In the genomic region with DNA sequence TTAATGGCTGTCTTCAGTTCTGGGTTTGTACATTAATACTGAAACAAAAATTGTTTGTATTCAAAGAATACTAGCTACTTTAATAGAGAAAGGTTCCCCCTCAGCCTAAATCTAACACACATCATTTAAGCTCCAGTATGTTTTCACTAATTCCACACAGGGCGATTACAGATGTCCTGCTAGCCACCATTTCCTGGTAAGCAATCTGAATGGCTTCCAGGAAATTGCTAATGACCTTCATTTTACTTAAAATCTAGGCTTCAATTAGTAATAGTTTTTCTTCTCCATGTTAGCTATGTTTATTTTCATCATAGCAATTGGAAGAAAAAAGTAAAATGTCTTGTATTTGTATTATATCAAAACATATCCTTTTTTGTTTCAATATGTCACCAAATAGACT, we compare ENCODE assay signal across 31 cellular contexts.
"Had no signal": no experiment of that assay in that cellular context is flagged by ENCODE, and none has a peak within 500 bp of the region (broad histone marks: within the 10 kb centered on the region; RNA-seq: fewer than 3 reads in every experiment).

No MANE protein-coding gene starts in this region.

- H3K4me3 ChIP-seq: body of pancreas, breast epithelium, Peyer's patch had no signal

- H3K9me3 Mint-ChIP-seq: activated CD4-positive, alpha-beta T cell treated with anti-CD3 and anti-CD28 coated beads, Interleukin-2, amount 10 ng/mL, durations not matched to agents 24 days and 14 days; activated T-cell treated with anti-CD3 and anti-CD28 coated beads, Interleukin-2, amount 50 U/mL, for 24 hours; activated T-helper 2 cell treated with anti-CD3 and anti-CD28 coated beads, Interferon-gamma antibody, Interleukin-2, Interleukin-4, amounts not matched to agents 10 μg/mL and 5 μg/mL and 100 μg/mL, durations not matched to agents 14 hours and 24 hours and 36 hours had no signal

- ATAC-seq: activated CD8-positive, alpha-beta T cell treated with anti-CD3 and anti-CD28 coated beads for 36 hours; body of pancreas; PC-3; Right ventricle myocardium inferior had no signal

- FAIRE-seq: astrocyte had no signal

- H3K36me3 ChIP-seq: breast epithelium, Peyer's patch, WERI-Rb-1 had no signal

- H3K27me3 ChIP-seq: body of pancreas, breast epithelium, Peyer's patch had no signal

- H3K27ac ChIP-seq: body of pancreas, breast epithelium, Peyer's patch, RWPE1, WERI-Rb-1 had no signal

- H3K4me3 Mint-ChIP-seq: activated CD4-positive, alpha-beta T cell treated with anti-CD3 and anti-CD28 coated beads, Interleukin-2, amount 10 ng/mL, durations not matched to agents 24 days and 14 days; activated CD8-positive, alpha-beta T cell treated with anti-CD3 and anti-CD28 coated beads for 36 hours; activated naive CD4-positive, alpha-beta T cell treated with anti-CD3 and anti-CD28 coated beads, Interleukin-2, amount 50 U/mL, for 24 hours; activated naive CD8-positive, alpha-beta T cell treated with anti-CD3 and anti-CD28 coated beads, Interleukin-2, amount 10 ng/mL, durations not matched to agents 7 days and 5 days; activated T-cell treated with anti-CD3 and anti-CD28 coated beads, Interleukin-2, amount 50 U/mL, for 24 hours had no signal

- H3K4me1 ChIP-seq: breast epithelium had no signal

- H3K9me3 ChIP-seq: body of pancreas, breast epithelium, Peyer's patch had no signal

- H3K27me3 Mint-ChIP-seq: activated CD4-positive, alpha-beta T cell treated with anti-CD3 and anti-CD28 coated beads, Interleukin-2, amount 10 ng/mL, durations not matched to agents 24 days and 14 days; activated CD8-positive, alpha-beta T cell treated with anti-CD3 and anti-CD28 coated beads for 36 hours; activated naive CD4-positive, alpha-beta T cell treated with anti-CD3 and anti-CD28 coated beads, Interleukin-2, amount 50 U/mL, for 24 hours; activated naive CD8-positive, alpha-beta T cell treated with anti-CD3 and anti-CD28 coated beads, Interleukin-2, amount 10 ng/mL, durations not matched to agents 7 days and 5 days; activated T-cell treated with anti-CD3 and anti-CD28 coated beads, Interleukin-2, amount 50 U/mL, for 24 hours had no signal

- H3K27ac Mint-ChIP-seq: activated CD4-positive, alpha-beta T cell treated with anti-CD3 and anti-CD28 coated beads, Interleukin-2, amount 10 ng/mL, durations not matched to agents 24 days and 14 days; activated CD8-positive, alpha-beta T cell treated with anti-CD3 and anti-CD28 coated beads for 36 hours; activated naive CD4-positive, alpha-beta T cell treated with anti-CD3 and anti-CD28 coated beads, Interleukin-2, amount 50 U/mL, for 24 hours; activated naive CD8-positive, alpha-beta T cell treated with anti-CD3 and anti-CD28 coated beads, Interleukin-2, amount 10 ng/mL, durations not matched to agents 7 days and 5 days; activated T-cell treated with anti-CD3 and anti-CD28 coated beads, Interleukin-2, amount 50 U/mL, for 24 hours; activated T-helper 2 cell treated with anti-CD3 and anti-CD28 coated beads, Interferon-gamma antibody, Interleukin-2, Interleukin-4, amounts not matched to agents 10 μg/mL and 5 μg/mL and 100 μg/mL, durations not matched to agents 14 hours and 24 hours and 36 hours had no signal

- DNase-seq: activated CD4-positive, alpha-beta T cell treated with anti-CD3 and anti-CD28 coated beads, Interleukin-2, amount 10 ng/mL, durations not matched to agents 24 days and 14 days; activated CD4-positive, alpha-beta T cell treated with anti-CD3 and anti-CD28 coated beads, Interleukin-2, amount 50 U/mL, for 4 hours; activated CD8-positive, alpha-beta T cell treated with anti-CD3 and anti-CD28 coated beads for 36 hours; activated gamma-delta T cell; activated naive CD4-positive, alpha-beta T cell treated with Interleukin-2 at 50 U/mL for 16 hours; activated naive CD8-positive, alpha-beta T cell treated with anti-CD3 and anti-CD28 coated beads, Interleukin-2, amount 10 ng/mL, durations not matched to agents 7 days and 5 days; activated T-cell treated with anti-CD3 and anti-CD28 coated beads, Interleukin-2, amount 50 U/mL, for 24 hours; body of pancreas; NCI-H1105; NCI-H1417 treated with DMSO at 0.1 percent for 48 hours; NCI-H187 treated with DMSO at 0.1 percent for 48 hours; NCI-H2081; NCI-H2171 treated with DMSO at 0.1 percent for 48 hours; NCI-H2227 treated with DMSO at 0.1 percent for 48 hours; NCI-H446; NCI-H510A treated with DMSO at 0.1 percent for 48 hours; NK-92 treated with Interleukin-12 subunit alpha and Interleukin-12 subunit beta, amount 100 ng/mL, for 24 hours; PC-3; Peyer's patch; SIG-M5; SW 1271; T-helper 1 cell; T-helper 2 cell; T-helper 9 cell; WERI-Rb-1 had no signal

- H3K4me1 Mint-ChIP-seq: activated CD4-positive, alpha-beta T cell treated with anti-CD3 and anti-CD28 coated beads, Interleukin-2, amount 10 ng/mL, durations not matched to agents 24 days and 14 days; activated naive CD4-positive, alpha-beta T cell treated with anti-CD3 and anti-CD28 coated beads, Interleukin-2, amount 50 U/mL, for 24 hours; activated naive CD8-positive, alpha-beta T cell treated with anti-CD3 and anti-CD28 coated beads, Interleukin-2, amount 10 ng/mL, durations not matched to agents 7 days and 5 days had no signal

- H3K36me3 Mint-ChIP-seq: activated naive CD4-positive, alpha-beta T cell treated with anti-CD3 and anti-CD28 coated beads, Interleukin-2, amount 50 U/mL, for 24 hours; activated naive CD8-positive, alpha-beta T cell treated with anti-CD3 and anti-CD28 coated beads, Interleukin-2, amount 10 ng/mL, durations not matched to agents 7 days and 5 days had no signal
